ENCODE assay signal across 8 cellular contexts in genomic region chr17:29390856-29391631, GRCh38. TPM values are rescaled to one million over a fixed set of nuclear protein-coding genes. Genes with fewer than 3 reads are reported as not detected.
DNase-seq lines count a peak whose midpoint lies in the region; ATAC-seq and TF ChIP-seq lines count a peak whose summit lies in the region.

No MANE protein-coding gene starts in this region.

- TF ChIP-seq POLR2A in Peyer's patch (IDR thresholded peaks at IDR 0.05) = no peak

- TF ChIP-seq CTCF in Peyer's patch (IDR thresholded peaks at IDR 0.05) (no peak), brain microvascular endothelial cell (IDR thresholded peaks at IDR 0.05; ENCODE audit: low read depth, low read length, missing control alignments) (no peak)

- H3K4me1 ChIP-seq in Peyer's patch = peaks cover 0 to 17% (median 2%) of the 10 kb centered on the region in 4 donors

- peak overlapping the region; percentile 88 to 95 (median 94) for H3K4me3 Mint-ChIP-seq in immature natural killer cell

- H3K27ac ChIP-seq in Peyer's patch (peak overlapping the region; percentile 94 to 99 (median 97)), brain microvascular endothelial cell (peak overlapping the region; percentile 2), skin epidermis (peak overlapping the region; percentile 94 to 100 (median 99))

- peak; percentile 31 for DNase-seq in NCI-H2171 treated with DMSO at 0.1 percent for 48 hours (lab: John Stamatoyannopoulos, UW)
- no peak for DNase-seq in NCI-H2171 (lab: John Stamatoyannopoulos, UW)
- DNase-seq in Peyer's patch = peak in 2 of 3 donors; percentile 20 to 50
- DNase-seq in brain microvascular endothelial cell = peak; percentile 21
- peak in 2 of 3 donors; percentile 7 to 20 for DNase-seq in immature natural killer cell
- DNase-seq in ureter (ENCODE audit: low spot score) = no peak

- H3K27me3 ChIP-seq in Peyer's patch = no peaks in the 10 kb centered on the region
- no peaks in the 10 kb centered on the region for H3K27me3 ChIP-seq in brain microvascular endothelial cell (replicated peaks)

- peak overlapping the region; percentile 83 to 96 (median 91) for H3K27ac Mint-ChIP-seq in immature natural killer cell

- H3K9me3 Mint-ChIP-seq in immature natural killer cell = no peaks in the 10 kb centered on the region

- no peaks in the 10 kb centered on the region for H3K36me3 ChIP-seq in Peyer's patch
- no peaks in the 10 kb centered on the region for H3K36me3 ChIP-seq in brain microvascular endothelial cell (replicated peaks)

- in situ Hi-C loops in brain microvascular endothelial cell (cut with HindIII; ENCODE audit: low pct_ligation_motif_present, low sequenced_read_pairs) = no loop called here

- no peaks in the 10 kb centered on the region for H3K9me3 ChIP-seq in Peyer's patch

- H3K36me3 Mint-ChIP-seq in immature natural killer cell = no peaks in the 10 kb centered on the region

- peaks cover 5 to 12% (median 11%) of the 10 kb centered on the region in 3 donors for H3K27me3 Mint-ChIP-seq in immature natural killer cell (ENCODE audit: low read depth in 3 of 3)

- peak overlapping the region; percentile 69 to 98 (median 94) for H3K4me3 ChIP-seq in Peyer's patch
- H3K4me3 ChIP-seq in brain microvascular endothelial cell (ENCODE audit: low read depth, low read length) = peak overlapping the region; percentile 87
- peak overlapping the region; percentile 83 to 99 (median 94) for H3K4me3 ChIP-seq in skin epidermis

- H3K4me1 Mint-ChIP-seq in immature natural killer cell = peaks cover 42 to 57% of the 10 kb centered on the region in 2 donors

- peak; percentile 18 for ATAC-seq in HG03045 (IDR thresholded peaks at IDR 0.05; ENCODE audit: unreplicated experiment)

RNA-seq across cellular contexts. Expression of gene TAOK1, which starts 0.9 kb away (rescaled TPM):
- total RNA-seq in Peyer's patch (100 to 1,000 TPM in 1 of 4 donors, 10 to 100 TPM in 3; 28.7 to 104 (median 42.8) TPM), ureter (92.4 TPM)
- 1 to 10 TPM; 2.0 to 3.4 (median 2.2) TPM for polyA plus RNA-seq in immature natural killer cell

Comparison
In these comparisons a context has a peak if more than half of its experiments do, and no peak if none do; other contexts are left out.
1. DNase-seq: peak in NCI-H2171 treated with DMSO at 0.1 percent for 48 hours (single experiment), Peyer's patch (2 of 3), brain microvascular endothelial cell (single experiment) and immature natural killer cell (2 of 3); none in NCI-H2171 (single experiment) and ureter (single experiment).
2. H3K27ac ChIP-seq: peak in every context shown above with its lines; median percentile 99 in skin epidermis; 97 in Peyer's patch; 2 in brain microvascular endothelial cell.
3. Peak in every context shown above with its lines, with median percentiles within 50 percentile points of each other: H3K4me3 ChIP-seq.